ENCODE assay signal across 1 cellular context in the genomic region with DNA sequence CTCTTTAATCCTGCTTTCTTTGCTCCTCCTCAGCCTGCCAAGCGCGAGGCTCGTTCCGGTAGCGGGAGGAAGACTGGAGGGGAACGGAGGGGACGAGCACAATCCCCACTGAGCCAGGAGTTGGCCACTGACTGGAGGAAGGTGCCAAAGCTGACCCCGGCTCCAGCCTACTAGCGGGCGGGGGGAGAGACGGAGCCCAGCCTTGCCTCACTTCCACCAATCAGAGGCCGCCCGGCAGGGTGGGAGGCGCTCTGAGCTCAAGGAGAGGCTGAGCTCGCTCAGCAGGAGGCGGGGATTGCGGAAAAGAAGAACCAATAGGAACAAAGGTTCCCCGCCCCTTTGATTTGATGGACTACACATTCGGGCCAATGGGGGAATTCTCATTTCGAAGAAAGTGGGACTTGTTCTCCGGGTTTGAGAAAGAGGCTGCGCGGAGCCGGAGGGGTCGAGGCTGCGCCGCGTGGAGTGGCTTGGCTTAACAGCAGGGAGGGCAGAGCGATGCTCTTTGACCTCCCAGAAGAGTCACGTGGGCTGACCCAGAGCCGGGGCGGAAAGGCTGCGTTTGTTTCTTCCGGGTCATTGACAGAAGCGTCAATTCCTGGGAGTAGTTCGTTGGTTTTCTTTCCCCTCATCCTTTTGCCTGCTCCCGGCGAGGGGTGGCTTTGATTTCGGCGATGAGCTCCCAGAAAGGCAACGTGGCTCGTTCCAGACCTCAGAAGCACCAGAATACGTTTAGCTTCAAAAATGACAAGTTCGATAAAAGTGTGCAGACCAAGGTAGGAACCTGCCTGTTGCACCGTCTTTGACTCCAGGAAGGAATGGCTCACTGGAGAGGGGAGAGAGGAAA.
TF ChIP-seq lines count a peak whose summit lies in the region.

A gene (minus strand): TSS at position 133 of the 847 bp plus-strand sequence. CDS start 36,113 bp downstream, outside the sequence.
A gene with protein sequence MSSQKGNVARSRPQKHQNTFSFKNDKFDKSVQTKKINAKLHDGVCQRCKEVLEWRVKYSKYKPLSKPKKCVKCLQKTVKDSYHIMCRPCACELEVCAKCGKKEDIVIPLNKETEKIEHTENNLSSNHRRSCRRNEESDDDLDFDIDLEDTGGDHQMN (plus strand): TSS at position 579 of the 847 bp plus-strand sequence. CDS start 96 bp downstream, at position 675.

TF ChIP-seq in GM12878, 131 proteins besides CTCF, POLR2A, EP300 and RAD21 (continued from another document and continues in another):
- TF ChIP-seq, protein P1, sequence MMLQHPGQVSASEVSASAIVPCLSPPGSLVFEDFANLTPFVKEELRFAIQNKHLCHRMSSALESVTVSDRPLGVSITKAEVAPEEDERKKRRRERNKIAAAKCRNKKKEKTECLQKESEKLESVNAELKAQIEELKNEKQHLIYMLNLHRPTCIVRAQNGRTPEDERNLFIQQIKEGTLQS (IDR thresholded peaks at IDR 0.05; ENCODE audit: borderline replicate concordance, extremely low read depth, low read depth, low read length): peak; percentile 74; the same call in 1 of the 2 replicates
- TF ChIP-seq NFIC (IDR thresholded peaks at IDR 0.05; ENCODE audit: low read depth, low read length) (no peak; the same call in 1 of the 2 replicates), NR2F1 (conservative IDR thresholded peaks at IDR 0.05) (peak; percentile 93), IKZF2 (IDR thresholded peaks at IDR 0.05) (peak; percentile 32 to 63; a peak in 1 of 4 replicates), MEF2B (IDR thresholded peaks at IDR 0.05; ENCODE audit: partially characterized antibody, poor library complexity, severe bottlenecking) (no peak), BCL11A (IDR thresholded peaks at IDR 0.05; ENCODE audit: low read depth, low read length) (no peak), KLF5 (IDR thresholded peaks at IDR 0.05; ENCODE audit: partially characterized antibody) (peak; percentile 83), SUZ12 (IDR thresholded peaks at IDR 0.05; ENCODE audit: unreplicated experiment) (no peak), SREBF2 (IDR thresholded peaks at IDR 0.05; ENCODE audit: low read length) (no peak), POLR2AphosphoS5 (IDR thresholded peaks at IDR 0.05; ENCODE audit: low read length) (peak; percentile 99), JUNB (IDR thresholded peaks at IDR 0.05) (no peak), NBN (IDR thresholded peaks at IDR 0.05) (peak; percentile 84), CREB1 (IDR thresholded peaks at IDR 0.05; ENCODE audit: low read depth) (peak; percentile 68; the same call in 1 of the 2 replicates), POLR2AphosphoS2 (IDR thresholded peaks at IDR 0.05; ENCODE audit: low read depth, low read length) (peak; percentile 91; the same call in 1 of the 2 replicates), SMARCA5 (IDR thresholded peaks at IDR 0.05) (no peak; the same call in 1 of the 2 replicates), NRF1 (conservative IDR thresholded peaks at IDR 0.05; ENCODE audit: low read depth, low read length) (peak; percentile 50; the same call in 1 of the 2 replicates), CHD1 (IDR thresholded peaks at IDR 0.05; ENCODE audit: low read depth, low read length) (0 out of 2 replicates have a peak, but pooled peaks have one; percentile 36), EZH2 (IDR thresholded peaks at IDR 0.05; ENCODE audit: borderline replicate concordance, control insufficient read depth, low read depth, low read length) (no peak), MYB (IDR thresholded peaks at IDR 0.05; ENCODE audit: borderline replicate concordance, low read depth, low read length) (no peak), HCFC1 (IDR thresholded peaks at IDR 0.05; ENCODE audit: low read length) (peak; percentile 62), ZBED1 (IDR thresholded peaks at IDR 0.05; ENCODE audit: borderline replicate concordance) (no peak), ASH2L (IDR thresholded peaks at IDR 0.05; ENCODE audit: borderline replicate concordance, low read depth) (peak; percentile 81; the same call in 1 of the 2 replicates), BRCA1 (IDR thresholded peaks at IDR 0.05; ENCODE audit: low read depth, low read length) (no peak)
- TF ChIP-seq, protein P2, sequence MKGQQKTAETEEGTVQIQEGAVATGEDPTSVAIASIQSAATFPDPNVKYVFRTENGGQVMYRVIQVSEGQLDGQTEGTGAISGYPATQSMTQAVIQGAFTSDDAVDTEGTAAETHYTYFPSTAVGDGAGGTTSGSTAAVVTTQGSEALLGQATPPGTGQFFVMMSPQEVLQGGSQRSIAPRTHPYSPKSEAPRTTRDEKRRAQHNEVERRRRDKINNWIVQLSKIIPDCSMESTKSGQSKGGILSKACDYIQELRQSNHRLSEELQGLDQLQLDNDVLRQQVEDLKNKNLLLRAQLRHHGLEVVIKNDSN (IDR thresholded peaks at IDR 0.05; ENCODE audit: borderline replicate concordance, extremely low read length, insufficient read depth, low read depth, low read length): peak; percentile 92
- TF ChIP-seq, protein P3, sequence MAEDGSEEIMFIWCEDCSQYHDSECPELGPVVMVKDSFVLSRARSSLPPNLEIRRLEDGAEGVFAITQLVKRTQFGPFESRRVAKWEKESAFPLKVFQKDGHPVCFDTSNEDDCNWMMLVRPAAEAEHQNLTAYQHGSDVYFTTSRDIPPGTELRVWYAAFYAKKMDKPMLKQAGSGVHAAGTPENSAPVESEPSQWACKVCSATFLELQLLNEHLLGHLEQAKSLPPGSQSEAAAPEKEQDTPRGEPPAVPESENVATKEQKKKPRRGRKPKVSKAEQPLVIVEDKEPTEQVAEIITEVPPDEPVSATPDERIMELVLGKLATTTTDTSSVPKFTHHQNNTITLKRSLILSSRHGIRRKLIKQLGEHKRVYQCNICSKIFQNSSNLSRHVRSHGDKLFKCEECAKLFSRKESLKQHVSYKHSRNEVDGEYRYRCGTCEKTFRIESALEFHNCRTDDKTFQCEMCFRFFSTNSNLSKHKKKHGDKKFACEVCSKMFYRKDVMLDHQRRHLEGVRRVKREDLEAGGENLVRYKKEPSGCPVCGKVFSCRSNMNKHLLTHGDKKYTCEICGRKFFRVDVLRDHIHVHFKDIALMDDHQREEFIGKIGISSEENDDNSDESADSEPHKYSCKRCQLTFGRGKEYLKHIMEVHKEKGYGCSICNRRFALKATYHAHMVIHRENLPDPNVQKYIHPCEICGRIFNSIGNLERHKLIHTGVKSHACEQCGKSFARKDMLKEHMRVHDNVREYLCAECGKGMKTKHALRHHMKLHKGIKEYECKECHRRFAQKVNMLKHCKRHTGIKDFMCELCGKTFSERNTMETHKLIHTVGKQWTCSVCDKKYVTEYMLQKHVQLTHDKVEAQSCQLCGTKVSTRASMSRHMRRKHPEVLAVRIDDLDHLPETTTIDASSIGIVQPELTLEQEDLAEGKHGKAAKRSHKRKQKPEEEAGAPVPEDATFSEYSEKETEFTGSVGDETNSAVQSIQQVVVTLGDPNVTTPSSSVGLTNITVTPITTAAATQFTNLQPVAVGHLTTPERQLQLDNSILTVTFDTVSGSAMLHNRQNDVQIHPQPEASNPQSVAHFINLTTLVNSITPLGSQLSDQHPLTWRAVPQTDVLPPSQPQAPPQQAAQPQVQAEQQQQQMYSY (CRISPR knock-in tag; IDR thresholded peaks at IDR 0.05): no peak
- TF ChIP-seq, protein P4, sequence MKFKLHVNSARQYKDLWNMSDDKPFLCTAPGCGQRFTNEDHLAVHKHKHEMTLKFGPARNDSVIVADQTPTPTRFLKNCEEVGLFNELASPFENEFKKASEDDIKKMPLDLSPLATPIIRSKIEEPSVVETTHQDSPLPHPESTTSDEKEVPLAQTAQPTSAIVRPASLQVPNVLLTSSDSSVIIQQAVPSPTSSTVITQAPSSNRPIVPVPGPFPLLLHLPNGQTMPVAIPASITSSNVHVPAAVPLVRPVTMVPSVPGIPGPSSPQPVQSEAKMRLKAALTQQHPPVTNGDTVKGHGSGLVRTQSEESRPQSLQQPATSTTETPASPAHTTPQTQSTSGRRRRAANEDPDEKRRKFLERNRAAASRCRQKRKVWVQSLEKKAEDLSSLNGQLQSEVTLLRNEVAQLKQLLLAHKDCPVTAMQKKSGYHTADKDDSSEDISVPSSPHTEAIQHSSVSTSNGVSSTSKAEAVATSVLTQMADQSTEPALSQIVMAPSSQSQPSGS (IDR thresholded peaks at IDR 0.05; ENCODE audit: low read length): no peak
- TF ChIP-seq, protein P5, sequence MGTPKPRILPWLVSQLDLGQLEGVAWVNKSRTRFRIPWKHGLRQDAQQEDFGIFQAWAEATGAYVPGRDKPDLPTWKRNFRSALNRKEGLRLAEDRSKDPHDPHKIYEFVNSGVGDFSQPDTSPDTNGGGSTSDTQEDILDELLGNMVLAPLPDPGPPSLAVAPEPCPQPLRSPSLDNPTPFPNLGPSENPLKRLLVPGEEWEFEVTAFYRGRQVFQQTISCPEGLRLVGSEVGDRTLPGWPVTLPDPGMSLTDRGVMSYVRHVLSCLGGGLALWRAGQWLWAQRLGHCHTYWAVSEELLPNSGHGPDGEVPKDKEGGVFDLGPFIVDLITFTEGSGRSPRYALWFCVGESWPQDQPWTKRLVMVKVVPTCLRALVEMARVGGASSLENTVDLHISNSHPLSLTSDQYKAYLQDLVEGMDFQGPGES (IDR thresholded peaks at IDR 0.05): peak; percentile 85; the same call in 1 of the 2 replicates
- TF ChIP-seq, protein P6, sequence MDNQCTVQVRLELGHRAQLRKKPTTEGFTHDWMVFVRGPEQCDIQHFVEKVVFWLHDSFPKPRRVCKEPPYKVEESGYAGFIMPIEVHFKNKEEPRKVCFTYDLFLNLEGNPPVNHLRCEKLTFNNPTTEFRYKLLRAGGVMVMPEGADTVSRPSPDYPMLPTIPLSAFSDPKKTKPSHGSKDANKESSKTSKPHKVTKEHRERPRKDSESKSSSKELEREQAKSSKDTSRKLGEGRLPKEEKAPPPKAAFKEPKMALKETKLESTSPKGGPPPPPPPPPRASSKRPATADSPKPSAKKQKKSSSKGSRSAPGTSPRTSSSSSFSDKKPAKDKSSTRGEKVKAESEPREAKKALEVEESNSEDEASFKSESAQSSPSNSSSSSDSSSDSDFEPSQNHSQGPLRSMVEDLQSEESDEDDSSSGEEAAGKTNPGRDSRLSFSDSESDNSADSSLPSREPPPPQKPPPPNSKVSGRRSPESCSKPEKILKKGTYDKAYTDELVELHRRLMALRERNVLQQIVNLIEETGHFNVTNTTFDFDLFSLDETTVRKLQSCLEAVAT (IDR thresholded peaks at IDR 0.05): peak; percentile 41; the same call in 1 of the 2 replicates
- TF ChIP-seq, protein P7, sequence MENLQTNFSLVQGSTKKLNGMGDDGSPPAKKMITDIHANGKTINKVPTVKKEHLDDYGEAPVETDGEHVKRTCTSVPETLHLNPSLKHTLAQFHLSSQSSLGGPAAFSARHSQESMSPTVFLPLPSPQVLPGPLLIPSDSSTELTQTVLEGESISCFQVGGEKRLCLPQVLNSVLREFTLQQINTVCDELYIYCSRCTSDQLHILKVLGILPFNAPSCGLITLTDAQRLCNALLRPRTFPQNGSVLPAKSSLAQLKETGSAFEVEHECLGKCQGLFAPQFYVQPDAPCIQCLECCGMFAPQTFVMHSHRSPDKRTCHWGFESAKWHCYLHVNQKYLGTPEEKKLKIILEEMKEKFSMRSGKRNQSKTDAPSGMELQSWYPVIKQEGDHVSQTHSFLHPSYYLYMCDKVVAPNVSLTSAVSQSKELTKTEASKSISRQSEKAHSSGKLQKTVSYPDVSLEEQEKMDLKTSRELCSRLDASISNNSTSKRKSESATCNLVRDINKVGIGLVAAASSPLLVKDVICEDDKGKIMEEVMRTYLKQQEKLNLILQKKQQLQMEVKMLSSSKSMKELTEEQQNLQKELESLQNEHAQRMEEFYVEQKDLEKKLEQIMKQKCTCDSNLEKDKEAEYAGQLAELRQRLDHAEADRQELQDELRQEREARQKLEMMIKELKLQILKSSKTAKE (IDR thresholded peaks at IDR 0.05; ENCODE audit: low read depth, poor library complexity, severe bottlenecking): no peak
- TF ChIP-seq, protein P8, sequence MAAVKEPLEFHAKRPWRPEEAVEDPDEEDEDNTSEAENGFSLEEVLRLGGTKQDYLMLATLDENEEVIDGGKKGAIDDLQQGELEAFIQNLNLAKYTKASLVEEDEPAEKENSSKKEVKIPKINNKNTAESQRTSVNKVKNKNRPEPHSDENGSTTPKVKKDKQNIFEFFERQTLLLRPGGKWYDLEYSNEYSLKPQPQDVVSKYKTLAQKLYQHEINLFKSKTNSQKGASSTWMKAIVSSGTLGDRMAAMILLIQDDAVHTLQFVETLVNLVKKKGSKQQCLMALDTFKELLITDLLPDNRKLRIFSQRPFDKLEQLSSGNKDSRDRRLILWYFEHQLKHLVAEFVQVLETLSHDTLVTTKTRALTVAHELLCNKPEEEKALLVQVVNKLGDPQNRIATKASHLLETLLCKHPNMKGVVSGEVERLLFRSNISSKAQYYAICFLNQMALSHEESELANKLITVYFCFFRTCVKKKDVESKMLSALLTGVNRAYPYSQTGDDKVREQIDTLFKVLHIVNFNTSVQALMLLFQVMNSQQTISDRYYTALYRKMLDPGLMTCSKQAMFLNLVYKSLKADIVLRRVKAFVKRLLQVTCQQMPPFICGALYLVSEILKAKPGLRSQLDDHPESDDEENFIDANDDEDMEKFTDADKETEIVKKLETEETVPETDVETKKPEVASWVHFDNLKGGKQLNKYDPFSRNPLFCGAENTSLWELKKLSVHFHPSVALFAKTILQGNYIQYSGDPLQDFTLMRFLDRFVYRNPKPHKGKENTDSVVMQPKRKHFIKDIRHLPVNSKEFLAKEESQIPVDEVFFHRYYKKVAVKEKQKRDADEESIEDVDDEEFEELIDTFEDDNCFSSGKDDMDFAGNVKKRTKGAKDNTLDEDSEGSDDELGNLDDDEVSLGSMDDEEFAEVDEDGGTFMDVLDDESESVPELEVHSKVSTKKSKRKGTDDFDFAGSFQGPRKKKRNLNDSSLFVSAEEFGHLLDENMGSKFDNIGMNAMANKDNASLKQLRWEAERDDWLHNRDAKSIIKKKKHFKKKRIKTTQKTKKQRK (IDR thresholded peaks at IDR 0.05; ENCODE audit: low read depth, low read length): peak; percentile 80
- TF ChIP-seq, protein P9, sequence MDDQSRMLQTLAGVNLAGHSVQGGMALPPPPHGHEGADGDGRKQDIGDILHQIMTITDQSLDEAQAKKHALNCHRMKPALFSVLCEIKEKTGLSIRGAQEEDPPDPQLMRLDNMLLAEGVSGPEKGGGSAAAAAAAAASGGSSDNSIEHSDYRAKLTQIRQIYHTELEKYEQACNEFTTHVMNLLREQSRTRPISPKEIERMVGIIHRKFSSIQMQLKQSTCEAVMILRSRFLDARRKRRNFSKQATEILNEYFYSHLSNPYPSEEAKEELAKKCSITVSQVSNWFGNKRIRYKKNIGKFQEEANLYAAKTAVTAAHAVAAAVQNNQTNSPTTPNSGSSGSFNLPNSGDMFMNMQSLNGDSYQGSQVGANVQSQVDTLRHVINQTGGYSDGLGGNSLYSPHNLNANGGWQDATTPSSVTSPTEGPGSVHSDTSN (IDR thresholded peaks at IDR 0.05; ENCODE audit: insufficient replicate concordance, low read depth, low read length): peak; percentile 92
